Comparison of ENCODE assay signal across 13 cellular contexts in the genomic region with DNA sequence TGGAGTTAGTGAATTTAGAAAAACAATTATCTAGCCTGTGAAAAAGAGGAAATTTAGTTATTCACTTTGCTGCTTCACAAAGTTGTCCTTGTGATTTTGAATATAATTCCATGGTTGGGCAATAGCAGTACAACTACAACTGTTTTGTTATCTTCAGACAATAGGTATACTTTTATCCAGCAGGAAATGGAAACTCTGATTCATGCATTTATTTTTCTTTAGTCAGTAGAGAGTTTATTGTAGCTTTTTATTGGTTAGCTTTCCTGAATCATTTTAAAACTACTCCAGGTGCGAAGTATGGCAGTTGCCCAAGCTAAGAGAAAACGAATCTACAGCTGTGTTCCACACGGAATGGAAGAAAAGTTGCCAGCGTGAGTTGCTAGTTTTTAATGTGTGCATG.
DNase-seq lines count a peak whose midpoint lies in the region; ATAC-seq and TF ChIP-seq lines count a peak whose summit lies in the region.
"Had no signal": no experiment of that assay in that cellular context is flagged by ENCODE, and none has a peak within 500 bp of the region (broad histone marks: within the 10 kb centered on the region; RNA-seq: fewer than 3 reads in every experiment).

No MANE protein-coding gene starts in this region.

- H3K36me3 Mint-ChIP-seq in mesothelial cell of epicardium: peaks cover 4% of the 10 kb centered on the region
- H3K36me3 Mint-ChIP-seq: CD8-positive, alpha-beta T cell had no signal

- ATAC-seq in HG02678 (IDR thresholded peaks at IDR 0.05; ENCODE audit: unreplicated experiment): no peak
- ATAC-seq in GM18861 (IDR thresholded peaks at IDR 0.05; ENCODE audit: unreplicated experiment): no peak
- no peak for ATAC-seq in GM21360 (IDR thresholded peaks at IDR 0.05; ENCODE audit: unreplicated experiment)
- ATAC-seq: CD8-positive, alpha-beta T cell had no signal

- intact Hi-C loops in A673 (cut with micrococcal nuclease; ENCODE audit: unreplicated experiment): no loop called here

- H3K4me1 Mint-ChIP-seq in mesothelial cell of epicardium: peaks cover 35% of the 10 kb centered on the region

- no peak overlapping the region for H3K4me3 ChIP-seq in A673 (ENCODE audit: low read depth, low read length, poor library complexity, severe bottlenecking)
- H3K4me3 ChIP-seq in LNCaP clone FGC (ENCODE audit: low read depth, low read length): peak overlapping the region; percentile 6

- H3K4me3 Mint-ChIP-seq in mesothelial cell of epicardium: no peak overlapping the region
- H3K4me3 Mint-ChIP-seq: CD8-positive, alpha-beta T cell had no signal

- no peaks in the 10 kb centered on the region for H3K27me3 Mint-ChIP-seq in mesothelial cell of epicardium (ENCODE audit: low read depth)

- H3K27ac ChIP-seq in A673 (ENCODE audit: low read depth, low read length, poor library complexity, severe bottlenecking): no peak overlapping the region

- no peaks in the 10 kb centered on the region for H3K9me3 Mint-ChIP-seq in mesothelial cell of epicardium
- H3K9me3 Mint-ChIP-seq: CD8-positive, alpha-beta T cell had no signal

- no peaks in the 10 kb centered on the region for H3K36me3 ChIP-seq in A673 (ENCODE audit: insufficient read depth, low read length, poor library complexity, severe bottlenecking)

- H3K9me3 ChIP-seq in A673 (ENCODE audit: low read depth, low read length, poor library complexity, severe bottlenecking): no peaks in the 10 kb centered on the region

- H3K27ac Mint-ChIP-seq in mesothelial cell of epicardium: peak overlapping the region; percentile 91
- H3K27ac Mint-ChIP-seq: CD8-positive, alpha-beta T cell had no signal

- TF ChIP-seq CTCF in A673 (conservative IDR thresholded peaks at IDR 0.05; ENCODE audit: low read depth, low read length) (no peak), LNCaP clone FGC (IDR thresholded peaks at IDR 0.05; ENCODE audit: control insufficient read depth, extremely low read depth, insufficient read depth) (no peak), mesothelial cell of epicardium (IDR thresholded peaks at IDR 0.05; ENCODE audit: unreplicated experiment) (no peak)

- peaks cover 25% of the 10 kb centered on the region for H3K4me1 ChIP-seq in A673 (ENCODE audit: insufficient read depth, low read length, poor library complexity, severe bottlenecking)

- DNase-seq in A673 (ENCODE audit: low spot score): peak; percentile 53
- DNase-seq in LNCaP clone FGC (ENCODE audit: low read depth): peak; percentile 93
- DNase-seq in dermis blood vessel endothelial cell: peak; percentile 92
- DNase-seq in mesothelial cell of epicardium (ENCODE audit: low spot score in 2 of 2, unreplicated experiment in 2 of 2): no peak
- DNase-seq in activated naive CD4-positive, alpha-beta T cell treated with anti-CD3 and anti-CD28 coated beads, Interleukin-2, amount 50 U/mL, for 16 hours: no peak
- DNase-seq: activated naive CD4-positive, alpha-beta T cell treated with Interleukin-2 at 50 U/mL for 16 hours; CD8-positive, alpha-beta T cell; NCI-H1417 treated with DMSO at 0.1 percent for 48 hours; posterior cingulate gyrus; stimulated activated naive CD4-positive, alpha-beta T cell had no signal

- POLR2A ChIA-PET in A673 (lab: Charles Lee; ENCODE audit: low non-redundant PET): no interaction called here

- BruUV-seq in A673 (replicated peaks; lab: Mats Ljungman, UMichigan): no TSS peak

- H3K27me3 ChIP-seq in A673 (replicated peaks; ENCODE audit: insufficient read depth, low read depth, low read length, poor library complexity): no peaks in the 10 kb centered on the region

- CTCF ChIA-PET in A673 (lab: Charles Lee): interaction anchor here (0.9 kb wide), 2 partner anchors 14 to 163 kb away, joined by 3 read pairs; no protein-coding TSS in a partner anchor

Comparison
In these comparisons a context has a peak if more than half of its experiments do, and no peak if none do; other contexts are left out.
1. DNase-seq: peak in A673 (single experiment), LNCaP clone FGC (single experiment) and dermis blood vessel endothelial cell (single experiment); none in mesothelial cell of epicardium (0 of 2) and activated naive CD4-positive, alpha-beta T cell treated with anti-CD3 and anti-CD28 coated beads, Interleukin-2, amount 50 U/mL, for 16 hours (single experiment).